ENCODE assay signal across 14 cellular contexts in the genomic region with DNA sequence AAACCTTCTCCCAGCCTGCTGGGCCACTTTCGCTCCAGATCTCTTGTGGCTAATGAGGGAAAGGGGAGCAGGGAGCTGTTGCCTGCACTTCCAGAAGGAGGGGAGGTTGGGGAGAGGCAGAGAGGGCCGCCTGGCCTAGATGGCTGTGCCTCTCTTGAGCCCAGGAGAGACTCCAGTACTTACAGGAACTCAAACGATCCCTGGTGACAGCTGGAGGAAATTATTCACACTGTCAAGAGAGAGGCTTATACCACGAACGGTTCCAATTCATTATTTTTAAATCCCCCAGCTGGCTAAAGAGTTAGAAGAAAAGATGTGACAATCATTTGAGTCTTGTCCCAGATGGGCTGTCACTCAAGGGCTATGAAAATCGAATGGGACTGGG.
DNase-seq lines count a peak whose midpoint lies in the region; ATAC-seq and TF ChIP-seq lines count a peak whose summit lies in the region.
"Had no signal": no experiment of that assay in that cellular context is flagged by ENCODE, and none has a peak within 500 bp of the region (broad histone marks: within the 10 kb centered on the region; RNA-seq: fewer than 3 reads in every experiment).

No MANE protein-coding gene starts in this region.

- WGBS in lung, 2 donors: 11 to 21% methylated on average over 6 of the region's 6 CpGs

- H3K27ac Mint-ChIP-seq in WTC11: no peak overlapping the region
- H3K27ac Mint-ChIP-seq: neural progenitor cell had no signal

- H3K4me3 ChIP-seq in lung (peak overlapping the region; percentile 3), thoracic aorta (peak overlapping the region; percentile 64)
- H3K4me3 ChIP-seq: neural progenitor cell, SK-N-MC had no signal

- H3K9me3 ChIP-seq in lung (ENCODE audit: control insufficient read depth in 2 of 2, insufficient read depth in 1 of 2, low read length in 1 of 2) (no peaks in the 10 kb centered on the region), thoracic aorta (no peaks in the 10 kb centered on the region)

- ATAC-seq in WTC11 (no peak), lung (ENCODE audit: insufficient read depth, low FRiP score) (no peak), thoracic aorta (ENCODE audit: insufficient number of reproducible peaks, low FRiP score, low read depth) (no peak), sciatic nerve (no peak)

- peaks cover 39% of the 10 kb centered on the region for H3K4me1 Mint-ChIP-seq in WTC11

- H3K4me3 Mint-ChIP-seq in WTC11: 0 out of 2 replicates have a peak overlapping the region, but pooled peaks have one; percentile 74

- no peaks in the 10 kb centered on the region for H3K9me3 Mint-ChIP-seq in WTC11

- no peak for TF ChIP-seq CTCF in WTC11 (IDR thresholded peaks at IDR 0.05)
- no peak for TF ChIP-seq CTCF in lung (IDR thresholded peaks at IDR 0.05; ENCODE audit: control extremely low read depth, extremely low read depth)
- no peak for TF ChIP-seq CTCF in thoracic aorta (IDR thresholded peaks at IDR 0.05)

- peaks cover 0 to 9% of the 10 kb centered on the region in 2 donors for H3K4me1 ChIP-seq in lung (ENCODE audit: control insufficient read depth in 2 of 2, insufficient read depth in 2 of 2, low read length in 2 of 2)
- peaks cover 14 to 53% of the 10 kb centered on the region in 2 donors for H3K4me1 ChIP-seq in thoracic aorta (ENCODE audit: control insufficient read depth in 1 of 2, low read depth in 2 of 2)
- H3K4me1 ChIP-seq: neural progenitor cell had no signal

- no peaks in the 10 kb centered on the region for H3K36me3 Mint-ChIP-seq in WTC11
- H3K36me3 Mint-ChIP-seq: neural progenitor cell had no signal

- CTCF ChIA-PET in WTC11 (lab: Charles Lee): interaction anchor here (2.5 kb wide), 1 partner anchor 211 kb away, joined by 13 read pairs; no protein-coding TSS in a partner anchor

- H3K27ac ChIP-seq in lung (ENCODE audit: low read depth in 1 of 2, low read length in 1 of 2) (peak overlapping the region; percentile 83 to 88), thoracic aorta (peak overlapping the region; percentile 92 to 95)
- H3K27ac ChIP-seq: 22Rv1, neural progenitor cell, SK-N-MC had no signal

- intact Hi-C loops in sciatic nerve (cut with DNase I): no loop called here

- no peaks in the 10 kb centered on the region for H3K27me3 ChIP-seq in lung (ENCODE audit: control insufficient read depth, insufficient read depth)
- no peaks in the 10 kb centered on the region for H3K27me3 ChIP-seq in thoracic aorta (replicated peaks; ENCODE audit: insufficient read depth)

- peak; percentile 56 for DNase-seq in DMS 273 (lab: John Stamatoyannopoulos, UW; ENCODE audit: unreplicated experiment)
- no peak for DNase-seq in DMS 273 treated with DMSO at 0.1 percent for 48 hours (lab: John Stamatoyannopoulos, UW)
- DNase-seq in WTC11 (ENCODE audit: low spot score): no peak
- DNase-seq in lung (ENCODE audit: low spot score): no peak
- no peak for DNase-seq in thoracic aorta (ENCODE audit: low spot score)
- DNase-seq in sciatic nerve (ENCODE audit: low spot score): no peak
- DNase-seq in NCI-H1105 treated with DMSO at 0.1 percent for 48 hours (lab: John Stamatoyannopoulos, UW): no peak
- DNase-seq in epidermal melanocyte (ENCODE audit: insufficient read length, low spot score): no peak
- DNase-seq: activated CD4-positive, CD25-positive, alpha-beta regulatory T cell treated with anti-CD3 and anti-CD28 coated beads, Interleukin-2, amount 50 U/mL, for 72 hours; activated T-cell treated with anti-CD3 and anti-CD28 coated beads, Interleukin-2, amount 50 U/mL, for 48 hours; NCI-H69 had no signal

- no peaks in the 10 kb centered on the region for H3K27me3 Mint-ChIP-seq in WTC11 (ENCODE audit: low read depth)

- H3K36me3 ChIP-seq in lung (ENCODE audit: control insufficient read depth in 2 of 2, insufficient read depth in 2 of 2, low read length in 2 of 2) (no peaks in the 10 kb centered on the region), thoracic aorta (no peaks in the 10 kb centered on the region)
- H3K36me3 ChIP-seq: neural progenitor cell had no signal

- POLR2A ChIA-PET in WTC11 (lab: Charles Lee): no interaction called here

TF ChIP-seq in WTC11, 78 proteins besides CTCF, POLR2A, EP300 and RAD21:
- TF ChIP-seq NFE2L1 (CRISPR knock-in tag; IDR thresholded peaks at IDR 0.05): no peak
- TF ChIP-seq ZNF263 (CRISPR knock-in tag; IDR thresholded peaks at IDR 0.05; ENCODE audit: low read depth): no peak
- TF ChIP-seq, protein P1, sequence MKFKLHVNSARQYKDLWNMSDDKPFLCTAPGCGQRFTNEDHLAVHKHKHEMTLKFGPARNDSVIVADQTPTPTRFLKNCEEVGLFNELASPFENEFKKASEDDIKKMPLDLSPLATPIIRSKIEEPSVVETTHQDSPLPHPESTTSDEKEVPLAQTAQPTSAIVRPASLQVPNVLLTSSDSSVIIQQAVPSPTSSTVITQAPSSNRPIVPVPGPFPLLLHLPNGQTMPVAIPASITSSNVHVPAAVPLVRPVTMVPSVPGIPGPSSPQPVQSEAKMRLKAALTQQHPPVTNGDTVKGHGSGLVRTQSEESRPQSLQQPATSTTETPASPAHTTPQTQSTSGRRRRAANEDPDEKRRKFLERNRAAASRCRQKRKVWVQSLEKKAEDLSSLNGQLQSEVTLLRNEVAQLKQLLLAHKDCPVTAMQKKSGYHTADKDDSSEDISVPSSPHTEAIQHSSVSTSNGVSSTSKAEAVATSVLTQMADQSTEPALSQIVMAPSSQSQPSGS (CRISPR knock-in tag; IDR thresholded peaks at IDR 0.05; ENCODE audit: borderline replicate concordance, low read depth): no peak
- no peak for TF ChIP-seq RELA (CRISPR knock-in tag; IDR thresholded peaks at IDR 0.05; ENCODE audit: borderline replicate concordance)
- TF ChIP-seq, protein P2, sequence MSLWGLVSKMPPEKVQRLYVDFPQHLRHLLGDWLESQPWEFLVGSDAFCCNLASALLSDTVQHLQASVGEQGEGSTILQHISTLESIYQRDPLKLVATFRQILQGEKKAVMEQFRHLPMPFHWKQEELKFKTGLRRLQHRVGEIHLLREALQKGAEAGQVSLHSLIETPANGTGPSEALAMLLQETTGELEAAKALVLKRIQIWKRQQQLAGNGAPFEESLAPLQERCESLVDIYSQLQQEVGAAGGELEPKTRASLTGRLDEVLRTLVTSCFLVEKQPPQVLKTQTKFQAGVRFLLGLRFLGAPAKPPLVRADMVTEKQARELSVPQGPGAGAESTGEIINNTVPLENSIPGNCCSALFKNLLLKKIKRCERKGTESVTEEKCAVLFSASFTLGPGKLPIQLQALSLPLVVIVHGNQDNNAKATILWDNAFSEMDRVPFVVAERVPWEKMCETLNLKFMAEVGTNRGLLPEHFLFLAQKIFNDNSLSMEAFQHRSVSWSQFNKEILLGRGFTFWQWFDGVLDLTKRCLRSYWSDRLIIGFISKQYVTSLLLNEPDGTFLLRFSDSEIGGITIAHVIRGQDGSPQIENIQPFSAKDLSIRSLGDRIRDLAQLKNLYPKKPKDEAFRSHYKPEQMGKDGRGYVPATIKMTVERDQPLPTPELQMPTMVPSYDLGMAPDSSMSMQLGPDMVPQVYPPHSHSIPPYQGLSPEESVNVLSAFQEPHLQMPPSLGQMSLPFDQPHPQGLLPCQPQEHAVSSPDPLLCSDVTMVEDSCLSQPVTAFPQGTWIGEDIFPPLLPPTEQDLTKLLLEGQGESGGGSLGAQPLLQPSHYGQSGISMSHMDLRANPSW (CRISPR knock-in tag; conservative IDR thresholded peaks at IDR 0.05; ENCODE audit: low read depth): no peak
TF ChIP-seq in WTC11: peak in this region for 0.
